Comparison of ENCODE assay signal across 8 cellular contexts in genomic region chr10:132396495-132397035, GRCh38. TPM values are rescaled to one million over a fixed set of nuclear protein-coding genes. Genes with fewer than 3 reads are reported as not detected.
DNase-seq lines count a peak whose midpoint lies in the region; ATAC-seq, FAIRE-seq and TF ChIP-seq lines count a peak whose summit lies in the region.

No MANE protein-coding gene starts in this region.

- H3K4me3 ChIP-seq in CD4-positive, alpha-beta memory T cell (ENCODE audit: low read length in 2 of 2) = no peak overlapping the region

- intact Hi-C loops in CD4-positive, alpha-beta memory T cell (cut with micrococcal nuclease) = loop anchor here (1.0 kb wide), 2 partner anchors 50 to 141 kb away; partner anchors contain the start of gene INPP5A

- CTCF ChIA-PET in CD4-positive, alpha-beta memory T cell (lab: Charles Lee; ENCODE audit: partially characterized antibody) = no interaction called here
- CTCF ChIA-PET in activated CD4-positive, alpha-beta memory T cell treated with anti-CD3 and anti-CD28 coated beads, Interleukin-2, amount 10 ng/mL, durations not matched to agents 7 days and 5 days (lab: Charles Lee) = no interaction called here

- TF ChIP-seq CTCF in LNCAP (IDR thresholded peaks at IDR 0.05) (0 out of 2 replicates have a peak, but pooled peaks have one; percentile 21), nephron (IDR thresholded peaks at IDR 0.05; ENCODE audit: unreplicated experiment in 3 of 3) (peak; percentile 14 to 32 (median 18))

- H3K4me1 Mint-ChIP-seq in CD4-positive, alpha-beta memory T cell = peaks cover 9 to 27% (median 20%) of the 10 kb centered on the region in 4 donors
- H3K4me1 Mint-ChIP-seq in activated CD4-positive, alpha-beta memory T cell treated with anti-CD3 and anti-CD28 coated beads, Interleukin-2, amount 10 ng/mL, durations not matched to agents 7 days and 5 days = peaks cover 9% of the 10 kb centered on the region
- H3K4me1 Mint-ChIP-seq in nephron = peaks cover 11% of the 10 kb centered on the region

- POLR2A ChIA-PET in CD4-positive, alpha-beta memory T cell (lab: Charles Lee; ENCODE audit: partially characterized antibody) = interaction anchor here (0.6 to 2.8 kb wide), 5 partner anchors 9 to 167 kb away, joined by 3 to 41 read pairs (median 4); no protein-coding TSS in a partner anchor
- POLR2A ChIA-PET in activated CD4-positive, alpha-beta memory T cell treated with anti-CD3 and anti-CD28 coated beads, Interleukin-2, amount 10 ng/mL, durations not matched to agents 7 days and 5 days (lab: Charles Lee) = interaction anchor here (0.5 to 2.7 kb wide), 2 partner anchors 50 to 67 kb away, joined by 3 to 22 read pairs; no protein-coding TSS in a partner anchor

- H3K4me1 ChIP-seq in CD4-positive, alpha-beta memory T cell (ENCODE audit: insufficient read depth, low read length) = peaks cover 26% of the 10 kb centered on the region

- ATAC-seq in GM21381 (IDR thresholded peaks at IDR 0.05; ENCODE audit: unreplicated experiment) = peak; percentile 35

- H3K27me3 ChIP-seq in CD4-positive, alpha-beta memory T cell (ENCODE audit: insufficient read depth, low read length) = no peaks in the 10 kb centered on the region

- peak; percentile 63 to 80 (median 78) for DNase-seq in CD4-positive, alpha-beta memory T cell
- peak; percentile 72 for DNase-seq in activated CD4-positive, alpha-beta memory T cell treated with anti-CD3 and anti-CD28 coated beads, Interleukin-2, amount 10 ng/mL, durations not matched to agents 7 days and 5 days
- no peak for DNase-seq in epithelial cell of prostate (ENCODE audit: low read depth, low spot score)
- DNase-seq in urothelium cell line (ENCODE audit: low spot score) = peak; percentile 77
- no peak for DNase-seq in NK-92 treated with Interleukin-12 subunit alpha and Interleukin-12 subunit beta, amount 100 ng/mL, for 24 hours (lab: John Stamatoyannopoulos, UW)

- H3K36me3 ChIP-seq in CD4-positive, alpha-beta memory T cell (ENCODE audit: insufficient read depth, low read length) = no peaks in the 10 kb centered on the region

- no peaks in the 10 kb centered on the region for H3K27me3 Mint-ChIP-seq in CD4-positive, alpha-beta memory T cell
- peaks cover 6% of the 10 kb centered on the region for H3K27me3 Mint-ChIP-seq in activated CD4-positive, alpha-beta memory T cell treated with anti-CD3 and anti-CD28 coated beads, Interleukin-2, amount 10 ng/mL, durations not matched to agents 7 days and 5 days
- H3K27me3 Mint-ChIP-seq in nephron (ENCODE audit: low read depth) = no peaks in the 10 kb centered on the region

- FAIRE-seq in urothelium cell line (lab: Jason Lieb, UNC) = no peak

- no peak overlapping the region for H3K27ac Mint-ChIP-seq in CD4-positive, alpha-beta memory T cell
- H3K27ac Mint-ChIP-seq in activated CD4-positive, alpha-beta memory T cell treated with anti-CD3 and anti-CD28 coated beads, Interleukin-2, amount 10 ng/mL, durations not matched to agents 7 days and 5 days = no peak overlapping the region
- H3K27ac Mint-ChIP-seq in nephron = no peak overlapping the region

- no peaks in the 10 kb centered on the region for H3K9me3 ChIP-seq in CD4-positive, alpha-beta memory T cell (ENCODE audit: control insufficient read depth in 1 of 2, low read length in 2 of 2)

- peaks cover 0 to 2% of the 10 kb centered on the region in 2 donors for H3K36me3 Mint-ChIP-seq in CD4-positive, alpha-beta memory T cell
- no peaks in the 10 kb centered on the region for H3K36me3 Mint-ChIP-seq in activated CD4-positive, alpha-beta memory T cell treated with anti-CD3 and anti-CD28 coated beads, Interleukin-2, amount 10 ng/mL, durations not matched to agents 7 days and 5 days (ENCODE audit: low read depth)
- no peaks in the 10 kb centered on the region for H3K36me3 Mint-ChIP-seq in nephron (ENCODE audit: low read depth)

- H3K4me3 Mint-ChIP-seq in CD4-positive, alpha-beta memory T cell = no peak overlapping the region
- no peak overlapping the region for H3K4me3 Mint-ChIP-seq in activated CD4-positive, alpha-beta memory T cell treated with anti-CD3 and anti-CD28 coated beads, Interleukin-2, amount 10 ng/mL, durations not matched to agents 7 days and 5 days
- H3K4me3 Mint-ChIP-seq in nephron = no peak overlapping the region

- peak overlapping the region; percentile 62 for H3K27ac ChIP-seq in CD4-positive, alpha-beta memory T cell (ENCODE audit: low read depth, low read length)
- H3K27ac ChIP-seq in epithelial cell of prostate = peak overlapping the region; percentile 79

- H3K9me3 Mint-ChIP-seq in CD4-positive, alpha-beta memory T cell = peaks cover 0 to 8% (median 0%) of the 10 kb centered on the region in 8 donors
- peaks cover 6% of the 10 kb centered on the region for H3K9me3 Mint-ChIP-seq in activated CD4-positive, alpha-beta memory T cell treated with anti-CD3 and anti-CD28 coated beads, Interleukin-2, amount 10 ng/mL, durations not matched to agents 7 days and 5 days
- peaks cover 3% of the 10 kb centered on the region for H3K9me3 Mint-ChIP-seq in nephron

RNA-seq across cellular contexts. Expression of gene PWWP2B, which starts 0.4 kb away (rescaled TPM):
- 1 to 10 TPM; 9.4 to 9.9 TPM for total RNA-seq in CD4-positive, alpha-beta memory T cell
- polyA plus RNA-seq in CD4-positive, alpha-beta memory T cell = 1 to 10 TPM in 1 of 2 donors, under 1 TPM in 1; 0.92 to 3.2 TPM
- 1 to 10 TPM; 5.5 to 6.3 TPM for total RNA-seq in activated CD4-positive, alpha-beta memory T cell treated with anti-CD3 and anti-CD28 coated beads, Interleukin-2, amount 10 ng/mL, durations not matched to agents 7 days and 5 days

Comparison
In these comparisons a context has a peak if more than half of its experiments do, and no peak if none do; other contexts are left out.
1. DNase-seq: peak in CD4-positive, alpha-beta memory T cell (5 of 5), activated CD4-positive, alpha-beta memory T cell treated with anti-CD3 and anti-CD28 coated beads, Interleukin-2, amount 10 ng/mL, durations not matched to agents 7 days and 5 days (single experiment) and urothelium cell line (single experiment); none in epithelial cell of prostate (single experiment) and NK-92 treated with Interleukin-12 subunit alpha and Interleukin-12 subunit beta, amount 100 ng/mL, for 24 hours (single experiment).